ENCODE assay signal across 8 cellular contexts in genomic region chr5:179698935-179699639, GRCh38. TPM values are rescaled to one million over a fixed set of nuclear protein-coding genes. Genes with fewer than 3 reads are reported as not detected.
DNase-seq lines count a peak whose midpoint lies in the region; ATAC-seq, FAIRE-seq and TF ChIP-seq lines count a peak whose summit lies in the region.

Gene CANX, plus strand, starts transcription at chr5:179698967. Its CDS starts 6,715 bp downstream, at chr5:179705682.

- TF ChIP-seq CTCF in KMS-11 (conservative IDR thresholded peaks at IDR 0.05; ENCODE audit: low read depth, low read length) (no peak), bronchial epithelial cell (IDR thresholded peaks at IDR 0.05; ENCODE audit: insufficient read depth, low read length, severe bottlenecking) (no peak)

- peak within 1 kb of the TSS; percentile 99 for H3K9ac ChIP-seq in KMS-11

- H3K4me3 ChIP-seq in KMS-11 (IDR thresholded peaks at IDR 0.05; ENCODE audit: insufficient read depth, low read depth, low read length): no peak within 1 kb of the TSS
- peak within 1 kb of the TSS; percentile 97 for H3K4me3 ChIP-seq in bronchial epithelial cell (ENCODE audit: low read depth, low read length)

- POLR2A ChIA-PET in activated CD8-positive, alpha-beta memory T cell treated with anti-CD3 and anti-CD28 coated beads for 36 hours (lab: Charles Lee): interaction anchor here (0.6 to 2.5 kb wide), 5 partner anchors 17 to 75 kb away, joined by 3 to 21 read pairs (median 8); partner anchors contain the start of genes HNRNPH1 and MAML1

- CTCF ChIA-PET in activated CD8-positive, alpha-beta memory T cell treated with anti-CD3 and anti-CD28 coated beads for 36 hours (lab: Charles Lee): interaction anchor here (1.5 kb wide), 1 partner anchor 35 kb away, joined by 3 read pairs; no protein-coding TSS in a partner anchor

- H4K20me1 ChIP-seq in KMS-11 (ENCODE audit: insufficient read depth): no peaks in the 10 kb centered on the region

- peak; percentile 9 for ATAC-seq in left lobe of liver

- H3K4me1 ChIP-seq in KMS-11 (ENCODE audit: low read depth, poor library complexity, severe bottlenecking): peaks cover 11% of the 10 kb centered on the region

- H3K36me3 ChIP-seq in KMS-11 (ENCODE audit: insufficient read depth) (no peaks in the 10 kb centered on the region; the same call in 1 of the 2 replicates), bronchial epithelial cell (ENCODE audit: control insufficient read depth, insufficient read depth, low read length) (peaks cover 4% of the 10 kb centered on the region)

- H3K27me3 ChIP-seq in KMS-11 (ENCODE audit: insufficient read depth, low read depth) (no peaks in the 10 kb centered on the region), bronchial epithelial cell (ENCODE audit: control insufficient read depth, insufficient read depth, low read length) (no peaks in the 10 kb centered on the region)

- peak within 1 kb of the TSS; percentile 99 for H3K27ac ChIP-seq in KMS-11
- H3K27ac ChIP-seq in substantia nigra (ENCODE audit: low read depth, low read length, poor library complexity, severe bottlenecking): peak within 1 kb of the TSS; percentile 91

- peaks cover 53% of the 10 kb centered on the region for H3K79me2 ChIP-seq in KMS-11 (ENCODE audit: insufficient read depth, low read depth)

- H3K4me2 ChIP-seq in KMS-11: peak within 1 kb of the TSS; percentile 87

- peak within 1 kb of the TSS; percentile 61 for H2AFZ ChIP-seq in KMS-11 (ENCODE audit: low read depth)

- no peak for FAIRE-seq in bronchial epithelial cell (lab: Jason Lieb, UNC)

- DNase-seq in activated CD8-positive, alpha-beta memory T cell treated with anti-CD3 and anti-CD28 coated beads, Interleukin-2, amount 50 U/mL, for 4 hours: no peak
- no peak for DNase-seq in bronchial epithelial cell (ENCODE audit: low read depth)
- DNase-seq in left lobe of liver (ENCODE audit: low spot score): no peak
- peak in 2 of 49 donors; percentile 43 to 46 for DNase-seq in substantia nigra (lab: John Stamatoyannopoulos, UW)
- no peak for DNase-seq in NCI-H1105 (lab: John Stamatoyannopoulos, UW)
- no peak for DNase-seq in DMS79 treated with DMSO at 0.1 percent for 48 hours (lab: John Stamatoyannopoulos, UW)

RNA-seq across cellular contexts. Expression of gene CANX, which starts in this region (rescaled TPM):
- 100 to 1,000 TPM; 559 to 632 TPM for total RNA-seq in activated CD8-positive, alpha-beta memory T cell treated with anti-CD3 and anti-CD28 coated beads for 36 hours
- 925 and 1,015 TPM in 2 replicates for total RNA-seq in bronchial epithelial cell
- 501 TPM for total RNA-seq in left lobe of liver
